ENCODE assay signal across 8 cellular contexts in genomic region chr15:80152896-80153876, GRCh38. TPM values are rescaled to one million over a fixed set of nuclear protein-coding genes. Genes with fewer than 3 reads are reported as not detected.
DNase-seq lines count a peak whose midpoint lies in the region; ATAC-seq and TF ChIP-seq lines count a peak whose summit lies in the region.

Gene FAH (plus strand): TSS chr15:80152999. CDS start chr15:80153055, 56 bp downstream.

- H3K4me3 ChIP-seq in AG09309 (ENCODE audit: control insufficient read depth, low read depth, low read length) (peak within 1 kb of the TSS; percentile 59), Peyer's patch (peak within 1 kb of the TSS; percentile 56 to 81 (median 78)), heart right ventricle (peak within 1 kb of the TSS; percentile 55 to 84 (median 72))

- no peak for TF ChIP-seq CTCF in AG09309 (IDR thresholded peaks at IDR 0.05; ENCODE audit: control insufficient read depth, insufficient read depth, low read depth, low read length, missing control alignments)
- TF ChIP-seq CTCF in Peyer's patch (IDR thresholded peaks at IDR 0.05) = no peak
- TF ChIP-seq CTCF in heart right ventricle (IDR thresholded peaks at IDR 0.05) = no peak

- H3K27ac Mint-ChIP-seq in activated naive CD8-positive, alpha-beta T cell = peak within 1 kb of the TSS; percentile 87

- 2% methylated on average over 44 to 45 of the region's 45 CpGs for WGBS in heart right ventricle, 2 donors

- H3K27ac ChIP-seq in Peyer's patch (peak within 1 kb of the TSS; percentile 75 to 81 (median 76)), heart right ventricle (peak within 1 kb of the TSS; percentile 11 to 82 (median 74))

- H3K4me3 Mint-ChIP-seq in activated naive CD8-positive, alpha-beta T cell = peak within 1 kb of the TSS; percentile 93

- H3K27me3 Mint-ChIP-seq in activated naive CD8-positive, alpha-beta T cell = no peaks in the 10 kb centered on the region

- H3K27me3 ChIP-seq in Peyer's patch = no peaks in the 10 kb centered on the region
- no peaks in the 10 kb centered on the region for H3K27me3 ChIP-seq in heart right ventricle

- H3K9me3 Mint-ChIP-seq in activated naive CD8-positive, alpha-beta T cell (ENCODE audit: low read depth) = no peaks in the 10 kb centered on the region

- ATAC-seq in GM18909 (IDR thresholded peaks at IDR 0.05; ENCODE audit: poor library complexity, unreplicated experiment) (peak; percentile 62), HG03103 (IDR thresholded peaks at IDR 0.05; ENCODE audit: low read depth, unreplicated experiment) (peak; percentile 38), heart right ventricle (peak; percentile 78 to 92 (median 82)), HG03457 (IDR thresholded peaks at IDR 0.05; ENCODE audit: unreplicated experiment) (no peak)

- H3K36me3 ChIP-seq in Peyer's patch = no peaks in the 10 kb centered on the region
- peaks cover 0 to 3% (median 0%) of the 10 kb centered on the region in 9 donors for H3K36me3 ChIP-seq in heart right ventricle

- H3K4me1 Mint-ChIP-seq in activated naive CD8-positive, alpha-beta T cell (ENCODE audit: low read depth) = peaks cover 15% of the 10 kb centered on the region

- intact Hi-C loops in heart right ventricle (cut with DNase I) (loop anchor here in 9 of 10 donors (1.0 to 10.0 kb wide), 7 partner anchors 81 to 258 kb away; partner anchors contain the start of genes ZFAND6 (in 4 of the 9) and MTHFS (in 2 of the 9)), posterior vena cava (cut with DNase I) (loop anchor here in 1 of 2 donors (10.0 kb wide), 1 partner anchor 98 kb away; the partner anchor contains the start of gene ZFAND6)

- H3K4me1 ChIP-seq in Peyer's patch = peaks cover 0 to 14% (median 0%) of the 10 kb centered on the region in 4 donors
- peaks cover 6 to 40% (median 20%) of the 10 kb centered on the region in 9 donors for H3K4me1 ChIP-seq in heart right ventricle

- TF ChIP-seq POLR2A in Peyer's patch (IDR thresholded peaks at IDR 0.05) = peak in 1 of 2 donors; percentile 27

- no peaks in the 10 kb centered on the region for H3K36me3 Mint-ChIP-seq in activated naive CD8-positive, alpha-beta T cell

- DNase-seq in AG09309 (ENCODE audit: low read depth) = no peak
- DNase-seq in Peyer's patch = peak in 1 of 3 donors; percentile 44
- DNase-seq in heart right ventricle = peak in 1 of 2 donors; percentile 44
- DNase-seq in posterior vena cava (ENCODE audit: low spot score) = peak; percentile 90

- H3K9me3 ChIP-seq in Peyer's patch (no peaks in the 10 kb centered on the region), heart right ventricle (no peaks in the 10 kb centered on the region)

RNA-seq across cellular contexts. Expression of gene FAH, which starts in this region (rescaled TPM):
- total RNA-seq in Peyer's patch (10 to 100 TPM in 3 of 4 donors, 1 to 10 TPM in 1; 6.6 to 17.3 (median 15.3) TPM), heart right ventricle (10 to 100 TPM; 14.5 to 65.1 (median 32.5) TPM), posterior vena cava (10 to 100 TPM; 20.5 to 22.4 TPM)
- 10 to 100 TPM; 15.0 to 23.8 TPM for polyA plus RNA-seq in heart right ventricle
